Comparison of ENCODE assay signal across 12 cellular contexts in the genomic region with DNA sequence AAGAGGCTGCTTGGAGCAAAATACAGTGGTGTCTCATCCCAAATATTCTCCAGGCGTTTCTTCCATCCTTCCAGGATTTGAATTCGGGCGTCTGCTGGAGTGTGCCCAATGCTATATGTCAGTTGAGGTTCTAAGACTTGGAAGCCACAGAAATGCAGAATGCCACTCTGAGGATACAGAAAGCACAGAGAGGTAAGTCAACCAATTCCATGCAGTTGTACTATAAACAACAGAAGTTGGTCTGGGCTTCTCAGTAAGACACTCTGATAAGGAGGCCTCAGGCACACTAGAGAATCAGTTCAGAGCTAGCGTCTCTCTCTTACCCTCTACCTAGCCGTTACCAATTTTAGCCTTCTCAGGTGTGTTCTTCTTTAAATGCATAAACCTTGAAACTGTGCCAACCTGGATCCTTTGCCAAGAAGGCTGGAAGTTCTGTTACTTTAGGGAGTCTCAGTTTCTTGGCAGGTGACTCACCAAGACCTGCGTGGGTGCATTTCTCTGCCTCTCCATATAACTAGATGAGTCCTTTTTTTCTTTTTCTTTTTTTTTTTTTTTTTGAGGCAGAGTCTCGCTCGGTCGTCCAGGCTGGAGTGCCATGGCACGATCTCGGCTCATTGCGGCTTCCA. TPM values are rescaled to one million over a fixed set of nuclear protein-coding genes. Genes with fewer than 3 reads are reported as not detected.
A peak's percentile ranks its signal among the peaks of the same experiment; 100 is the strongest.
DNase-seq lines count a peak whose midpoint lies in the region; ATAC-seq and TF ChIP-seq lines count a peak whose summit lies in the region.
"Had no signal": no experiment of that assay in that cellular context is flagged by ENCODE, and none has a peak within 500 bp of the region (broad histone marks: within the 10 kb centered on the region; RNA-seq: fewer than 3 reads in every experiment).

No MANE protein-coding gene starts in this region.

- intact Hi-C loops in activated CD8-positive, alpha-beta T cell treated with anti-CD3 and anti-CD28 coated beads for 36 hours (cut with micrococcal nuclease): no loop called here

- no peak overlapping the region for H3K4me3 Mint-ChIP-seq in activated CD8-positive, alpha-beta T cell treated with anti-CD3 and anti-CD28 coated beads for 36 hours
- H3K4me3 Mint-ChIP-seq in activated CD8-positive, alpha-beta T cell treated with anti-CD3 and anti-CD28 coated beads, Interleukin-2, amount 10 ng/mL, durations not matched to agents 7 days and 5 days: no peak overlapping the region
- H3K4me3 Mint-ChIP-seq: T-helper 17 cell had no signal

- no peaks in the 10 kb centered on the region for H3K27me3 ChIP-seq in RWPE2 (ENCODE audit: insufficient read depth, poor library complexity, severe bottlenecking)

- H3K4me3 ChIP-seq in RWPE2 (ENCODE audit: severe bottlenecking) (no peak overlapping the region), fibroblast of villous mesenchyme (ENCODE audit: low read depth, low read length) (no peak overlapping the region), skin epidermis (no peak overlapping the region)

- H3K27ac ChIP-seq in RWPE2 (ENCODE audit: poor library complexity, severe bottlenecking) (peak overlapping the region; percentile 66), skin epidermis (peak overlapping the region in 11 of 21 experiments; percentile 15 to 71 (median 41))

- H3K4me1 ChIP-seq in RWPE2 (ENCODE audit: insufficient read depth, poor library complexity, severe bottlenecking): peaks cover 22% of the 10 kb centered on the region

- H3K36me3 ChIP-seq in RWPE2 (ENCODE audit: low read depth): peaks cover 78% of the 10 kb centered on the region

- POLR2A ChIA-PET in activated CD8-positive, alpha-beta T cell treated with anti-CD3 and anti-CD28 coated beads for 36 hours (lab: Charles Lee): interaction anchor here (3.8 kb wide), 1 partner anchor 43 kb away, joined by 21 read pairs; a partner anchor contains a TSS
- POLR2A ChIA-PET in activated CD8-positive, alpha-beta T cell treated with anti-CD3 and anti-CD28 coated beads, Interleukin-2, amount 10 ng/mL, durations not matched to agents 7 days and 5 days (lab: Charles Lee): no interaction called here

- CTCF ChIA-PET in activated CD8-positive, alpha-beta T cell treated with anti-CD3 and anti-CD28 coated beads for 36 hours (lab: Charles Lee): interaction anchor here (1.1 to 4.8 kb wide), 4 partner anchors 15 to 315 kb away, joined by 3 to 47 read pairs (median 16); a partner anchor contains a TSS
- CTCF ChIA-PET in activated CD8-positive, alpha-beta T cell treated with anti-CD3 and anti-CD28 coated beads, Interleukin-2, amount 10 ng/mL, durations not matched to agents 7 days and 5 days (lab: Charles Lee): interaction anchor here (2.7 to 7.5 kb wide), 2 partner anchors 13 to 43 kb away, joined by 12 to 77 read pairs; a partner anchor contains a TSS

- H3K9me3 ChIP-seq in RWPE2 (ENCODE audit: severe bottlenecking): no peaks in the 10 kb centered on the region

- no peak for ATAC-seq in activated CD8-positive, alpha-beta T cell treated with anti-CD3 and anti-CD28 coated beads for 36 hours
- ATAC-seq in activated CD8-positive, alpha-beta T cell treated with anti-CD3 and anti-CD28 coated beads, Interleukin-2, amount 10 ng/mL, durations not matched to agents 7 days and 5 days: no peak
- ATAC-seq in RWPE2 (ENCODE audit: low read depth): peak; percentile 81
- ATAC-seq in HG03139 (IDR thresholded peaks at IDR 0.05; ENCODE audit: unreplicated experiment): no peak
- ATAC-seq: T-helper 17 cell had no signal

- H3K27me3 Mint-ChIP-seq in activated CD8-positive, alpha-beta T cell treated with anti-CD3 and anti-CD28 coated beads for 36 hours: no peaks in the 10 kb centered on the region
- no peaks in the 10 kb centered on the region for H3K27me3 Mint-ChIP-seq in activated CD8-positive, alpha-beta T cell treated with anti-CD3 and anti-CD28 coated beads, Interleukin-2, amount 10 ng/mL, durations not matched to agents 7 days and 5 days (ENCODE audit: low read depth)
- H3K27me3 Mint-ChIP-seq: T-helper 17 cell had no signal

- peaks cover 5% of the 10 kb centered on the region for H3K4me1 Mint-ChIP-seq in activated CD8-positive, alpha-beta T cell treated with anti-CD3 and anti-CD28 coated beads for 36 hours (ENCODE audit: low read depth)
- H3K4me1 Mint-ChIP-seq in activated CD8-positive, alpha-beta T cell treated with anti-CD3 and anti-CD28 coated beads, Interleukin-2, amount 10 ng/mL, durations not matched to agents 7 days and 5 days (ENCODE audit: low read depth): no peaks in the 10 kb centered on the region

- peaks cover 4% of the 10 kb centered on the region for H3K36me3 Mint-ChIP-seq in activated CD8-positive, alpha-beta T cell treated with anti-CD3 and anti-CD28 coated beads for 36 hours (ENCODE audit: low read depth)
- H3K36me3 Mint-ChIP-seq in activated CD8-positive, alpha-beta T cell treated with anti-CD3 and anti-CD28 coated beads, Interleukin-2, amount 10 ng/mL, durations not matched to agents 7 days and 5 days (ENCODE audit: low read depth): peaks cover 3% of the 10 kb centered on the region

- no peak overlapping the region for H3K27ac Mint-ChIP-seq in activated CD8-positive, alpha-beta T cell treated with anti-CD3 and anti-CD28 coated beads for 36 hours
- no peak overlapping the region for H3K27ac Mint-ChIP-seq in activated CD8-positive, alpha-beta T cell treated with anti-CD3 and anti-CD28 coated beads, Interleukin-2, amount 10 ng/mL, durations not matched to agents 7 days and 5 days
- H3K27ac Mint-ChIP-seq: activated T-helper 2 cell treated with anti-CD3 and anti-CD28 coated beads, Interferon-gamma antibody, Interleukin-2, Interleukin-4, amounts not matched to agents 10 μg/mL and 5 μg/mL and 100 μg/mL, durations not matched to agents 14 hours and 24 hours and 36 hours; T-helper 17 cell had no signal

- TF ChIP-seq CTCF in activated CD8-positive, alpha-beta T cell treated with anti-CD3 and anti-CD28 coated beads for 36 hours (IDR thresholded peaks at IDR 0.05): no peak
- TF ChIP-seq CTCF in RWPE2 (IDR thresholded peaks at IDR 0.05; ENCODE audit: poor library complexity, severe bottlenecking): no peak
- no peak for TF ChIP-seq CTCF in fibroblast of villous mesenchyme (IDR thresholded peaks at IDR 0.05; ENCODE audit: insufficient read depth, low read depth, low read length)

- DNase-seq in activated CD8-positive, alpha-beta T cell treated with anti-CD3 and anti-CD28 coated beads for 36 hours: peak; percentile 26
- DNase-seq in activated CD8-positive, alpha-beta T cell treated with anti-CD3 and anti-CD28 coated beads, Interleukin-2, amount 10 ng/mL, durations not matched to agents 7 days and 5 days: no peak
- DNase-seq in RWPE2 (ENCODE audit: low spot score) (peak; percentile 88), fibroblast of villous mesenchyme (ENCODE audit: low read depth) (peak; percentile 43), NCI-H1105 (lab: John Stamatoyannopoulos, UW) (no peak), COLO668 (lab: John Stamatoyannopoulos, UW; ENCODE audit: unreplicated experiment) (no peak)
- DNase-seq: AML-193, mesendoderm, T-helper 17 cell had no signal

- H3K9me3 Mint-ChIP-seq in activated CD8-positive, alpha-beta T cell treated with anti-CD3 and anti-CD28 coated beads for 36 hours: no peaks in the 10 kb centered on the region
- H3K9me3 Mint-ChIP-seq in activated CD8-positive, alpha-beta T cell treated with anti-CD3 and anti-CD28 coated beads, Interleukin-2, amount 10 ng/mL, durations not matched to agents 7 days and 5 days (ENCODE audit: insufficient read depth): no peaks in the 10 kb centered on the region
- H3K9me3 Mint-ChIP-seq: activated T-helper 2 cell treated with anti-CD3 and anti-CD28 coated beads, Interferon-gamma antibody, Interleukin-2, Interleukin-4, amounts not matched to agents 10 μg/mL and 5 μg/mL and 100 μg/mL, durations not matched to agents 14 hours and 24 hours and 36 hours had no signal

RNA-seq across cellular contexts. Expression of a gene that starts 15.1 kb away (rescaled TPM):
- 1 to 10 TPM; 7.6 to 8.1 TPM for total RNA-seq in activated CD8-positive, alpha-beta T cell treated with anti-CD3 and anti-CD28 coated beads for 36 hours
- total RNA-seq in activated CD8-positive, alpha-beta T cell treated with anti-CD3 and anti-CD28 coated beads, Interleukin-2, amount 10 ng/mL, durations not matched to agents 7 days and 5 days: 10 to 100 TPM; 18.3 to 20.1 TPM
- 384 and 934 TPM in 2 replicates for total RNA-seq in fibroblast of villous mesenchyme

RNA-seq across cellular contexts. Expression of a gene that starts 43.5 kb away (rescaled TPM):
- total RNA-seq in activated CD8-positive, alpha-beta T cell treated with anti-CD3 and anti-CD28 coated beads for 36 hours: 100 to 1,000 TPM; 139 to 146 TPM
- 10 to 100 TPM; 53.3 to 58.8 TPM for total RNA-seq in activated CD8-positive, alpha-beta T cell treated with anti-CD3 and anti-CD28 coated beads, Interleukin-2, amount 10 ng/mL, durations not matched to agents 7 days and 5 days
- 22.0 and 23.8 TPM in 2 replicates for total RNA-seq in fibroblast of villous mesenchyme

RNA-seq across cellular contexts. Expression of a gene that starts 50.9 kb away (rescaled TPM):
- 10 to 100 TPM; 30.7 to 35.1 TPM for total RNA-seq in activated CD8-positive, alpha-beta T cell treated with anti-CD3 and anti-CD28 coated beads for 36 hours
- total RNA-seq in activated CD8-positive, alpha-beta T cell treated with anti-CD3 and anti-CD28 coated beads, Interleukin-2, amount 10 ng/mL, durations not matched to agents 7 days and 5 days: 10 to 100 TPM; 60.1 to 64.5 TPM
- total RNA-seq in fibroblast of villous mesenchyme: 28.5 and 32.5 TPM in 2 replicates

Comparison
In these comparisons a context has a peak if more than half of its experiments do, and no peak if none do; other contexts are left out.
1. DNase-seq: peak in activated CD8-positive, alpha-beta T cell treated with anti-CD3 and anti-CD28 coated beads for 36 hours (single experiment), RWPE2 (single experiment) and fibroblast of villous mesenchyme (single experiment); none in activated CD8-positive, alpha-beta T cell treated with anti-CD3 and anti-CD28 coated beads, Interleukin-2, amount 10 ng/mL, durations not matched to agents 7 days and 5 days (single experiment), NCI-H1105 (single experiment) and COLO668 (single experiment).
2. RNA of a gene that starts 15.1 kb away (total RNA-seq): 384 to 934 TPM in fibroblast of villous mesenchyme; 18.3 to 20.1 TPM in activated CD8-positive, alpha-beta T cell treated with anti-CD3 and anti-CD28 coated beads, Interleukin-2, amount 10 ng/mL, durations not matched to agents 7 days and 5 days and 7.6 to 8.1 TPM in activated CD8-positive, alpha-beta T cell treated with anti-CD3 and anti-CD28 coated beads for 36 hours; every median in the first group is over 10 times any median in the second.